ENCODE assay signal across 9 cellular contexts in the genomic region with DNA sequence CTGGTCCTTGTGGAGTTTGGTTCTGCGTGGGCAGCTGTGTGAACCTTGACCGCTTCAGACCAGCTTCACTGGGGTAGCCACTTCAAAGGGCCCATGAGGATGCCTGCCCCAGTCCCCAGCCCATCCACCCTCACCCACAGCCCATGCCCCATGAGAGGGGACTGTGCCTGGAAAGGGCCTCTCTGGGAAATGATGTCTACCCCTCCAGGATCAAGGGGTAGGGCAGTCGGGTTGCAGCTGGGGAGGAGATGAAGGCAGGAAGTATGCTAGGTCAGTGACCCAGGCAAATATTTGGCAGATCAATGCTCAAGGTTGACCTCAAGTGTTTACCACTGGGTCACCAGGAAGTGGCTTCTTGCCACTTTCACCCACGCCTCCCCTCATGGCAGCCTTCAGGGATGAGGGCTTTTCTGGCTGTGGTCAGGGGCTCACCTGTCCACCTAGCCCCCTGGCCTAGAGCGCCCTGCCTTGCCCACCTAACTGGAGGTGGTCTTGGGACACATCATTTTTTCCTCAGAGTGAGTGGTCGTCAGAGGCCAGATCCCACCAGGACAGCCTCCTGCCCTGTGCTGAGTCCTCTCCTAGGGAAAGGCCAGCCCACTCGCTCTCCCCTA.
DNase-seq lines count a peak whose midpoint lies in the region; ATAC-seq and TF ChIP-seq lines count a peak whose summit lies in the region.
"Had no signal": no experiment of that assay in that cellular context is flagged by ENCODE, and none has a peak within 500 bp of the region (broad histone marks: within the 10 kb centered on the region; RNA-seq: fewer than 3 reads in every experiment).

No MANE protein-coding gene starts in this region.

- H3K9me3 ChIP-seq in OCI-LY3 (ENCODE audit: insufficient read depth, low read length) (peaks cover 6% of the 10 kb centered on the region; the same call in 1 of the 2 replicates), neuronal stem cell (replicated peaks in 1 of 2; ENCODE audit: control insufficient read depth in 2 of 2, insufficient read depth in 1 of 2, low read depth in 1 of 2, low read length in 2 of 2) (no peaks in the 10 kb centered on the region)

- H3K4me1 ChIP-seq in OCI-LY3 (ENCODE audit: low read length) (peaks cover 39% of the 10 kb centered on the region), neuronal stem cell (ENCODE audit: control insufficient read depth in 2 of 2, insufficient read depth in 1 of 2, low read depth in 1 of 2, low read length in 2 of 2) (peaks cover 0 to under 1% of the 10 kb centered on the region in 2 donors)

- DNase-seq in neuronal stem cell (ENCODE audit: low spot score) (no peak), NCI-H69 (lab: John Stamatoyannopoulos, UW) (no peak), cortex of kidney (lab: John Stamatoyannopoulos, UW) (no peak)
- DNase-seq: GDM1, NCI-H187 treated with DMSO at 0.1 percent for 48 hours had no signal

- H3K79me2 ChIP-seq in OCI-LY3 (ENCODE audit: low read length), result no peaks in the 10 kb centered on the region

- H2AFZ ChIP-seq in OCI-LY3 (ENCODE audit: low read depth, low read length) (no peak overlapping the region), neuronal stem cell (ENCODE audit: low read length) (no peak overlapping the region)

- ATAC-seq in GM18873 (IDR thresholded peaks at IDR 0.05; ENCODE audit: low FRiP score, unreplicated experiment), result peak; percentile 42
- ATAC-seq in GM21737 (IDR thresholded peaks at IDR 0.05; ENCODE audit: unreplicated experiment), result peak; percentile 39
- no peak for ATAC-seq in HG02938 (IDR thresholded peaks at IDR 0.05; ENCODE audit: unreplicated experiment)

- no peak overlapping the region for H4K91ac ChIP-seq in neuronal stem cell (ENCODE audit: low read depth, low read length, poor library complexity)

- no peak overlapping the region for H4K8ac ChIP-seq in neuronal stem cell (ENCODE audit: low read depth, low read length)

- H3K27me3 ChIP-seq in OCI-LY3 (ENCODE audit: low read depth, low read length), result peaks cover 42% of the 10 kb centered on the region
- H3K27me3 ChIP-seq in neuronal stem cell (ENCODE audit: control insufficient read depth in 3 of 3, insufficient read depth in 3 of 3, low read depth in 1 of 3, low read length in 3 of 3), result peaks cover 0 to 41% (median 0%) of the 10 kb centered on the region in 3 experiments

- peak overlapping the region; percentile 3 for H2BK5ac ChIP-seq in neuronal stem cell (ENCODE audit: low read length)

- no peaks in the 10 kb centered on the region for H3K79me1 ChIP-seq in neuronal stem cell (ENCODE audit: low read depth, low read length)

- H3K23ac ChIP-seq in neuronal stem cell (ENCODE audit: low read depth, low read length, poor library complexity), result peak overlapping the region; percentile 47

- H3K27ac ChIP-seq in OCI-LY3 (ENCODE audit: low read length) (no peak overlapping the region), neuronal stem cell (replicated peaks; ENCODE audit: low read length) (no peak overlapping the region)

- H3K9ac ChIP-seq in OCI-LY3 (ENCODE audit: low read length) (no peak overlapping the region), neuronal stem cell (ENCODE audit: low read depth, low read length, poor library complexity) (no peak overlapping the region)

- H2BK12ac ChIP-seq in neuronal stem cell (ENCODE audit: low read length), result no peak overlapping the region

- H3K36me3 ChIP-seq in OCI-LY3 (replicated peaks; ENCODE audit: low read depth, low read length), result peaks cover 6% of the 10 kb centered on the region
- no peaks in the 10 kb centered on the region for H3K36me3 ChIP-seq in neuronal stem cell (replicated peaks in 1 of 2; ENCODE audit: control insufficient read depth in 2 of 2, insufficient read depth in 2 of 2, low read length in 2 of 2)

- peak overlapping the region; percentile 31 for H3K4me2 ChIP-seq in OCI-LY3 (ENCODE audit: low read length)
- H3K4me2 ChIP-seq in neuronal stem cell (ENCODE audit: insufficient read depth, low read length, poor library complexity, severe bottlenecking), result no peak overlapping the region

- H4K20me1 ChIP-seq in OCI-LY3 (ENCODE audit: insufficient read depth, low read length), result no peaks in the 10 kb centered on the region

- no CpG with 5 or more reads among the region's 7 CpGs for WGBS in neuronal stem cell (ENCODE audit: extremely low coverage in 2 of 2, insufficient read length in 2 of 2, insufficient replicate concordance in 1 of 2), 2 donors

- peak overlapping the region; percentile 63 for H3K14ac ChIP-seq in neuronal stem cell (ENCODE audit: low read length)

- H2BK120ac ChIP-seq in neuronal stem cell (ENCODE audit: low read depth, low read length), result no peak overlapping the region

- no peak for TF ChIP-seq CTCF in OCI-LY3 (IDR thresholded peaks at IDR 0.05; ENCODE audit: low read depth, low read length)

- H2BK15ac ChIP-seq in neuronal stem cell (ENCODE audit: low read length), result no peak overlapping the region

- peak overlapping the region; percentile 47 for H2AK5ac ChIP-seq in neuronal stem cell (ENCODE audit: low read depth, low read length)

- H3K4me3 ChIP-seq in OCI-LY3 (ENCODE audit: low read length) (no peak overlapping the region), neuronal stem cell (ENCODE audit: low read length in 2 of 2) (no peak overlapping the region)

- peak overlapping the region; percentile 77 for H3K18ac ChIP-seq in neuronal stem cell (ENCODE audit: low read length)

- H3K4ac ChIP-seq in neuronal stem cell (ENCODE audit: low read length), result no peak overlapping the region
